ENCODE assay signal across 20 cellular contexts in the genomic region with DNA sequence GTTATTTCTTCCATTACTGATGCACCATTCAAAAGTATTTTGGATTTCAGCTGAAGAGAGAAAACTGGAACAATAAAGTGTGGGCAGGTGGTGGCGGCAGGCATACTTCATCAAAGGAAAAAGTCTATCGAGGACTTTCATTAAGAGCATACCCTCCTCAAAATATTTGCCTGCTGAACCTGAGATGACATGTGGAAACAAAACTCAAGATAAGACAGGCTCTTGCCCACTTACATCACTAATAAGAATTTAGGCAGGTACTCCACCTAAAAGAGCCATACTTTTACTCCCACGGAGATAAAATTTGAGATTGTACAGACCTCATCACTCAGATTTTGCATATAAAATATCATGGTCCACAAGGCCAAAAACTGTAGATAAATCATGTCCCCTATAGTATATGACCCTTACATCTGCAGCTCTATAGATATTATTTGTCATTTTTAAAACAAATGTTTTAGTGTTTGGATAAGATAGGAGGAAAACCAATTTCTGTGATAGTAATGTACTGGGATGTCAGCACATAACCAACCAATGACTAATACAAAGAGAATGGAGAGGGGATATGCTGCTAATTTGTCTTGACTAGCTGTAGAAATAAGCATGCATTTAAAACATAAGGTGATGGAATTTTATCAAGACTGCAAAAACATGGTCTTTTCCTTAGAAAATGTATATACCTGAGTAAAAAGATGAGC.
DNase-seq lines count a peak whose midpoint lies in the region; ATAC-seq and TF ChIP-seq lines count a peak whose summit lies in the region.
"Had no signal": no experiment of that assay in that cellular context is flagged by ENCODE, and none has a peak within 500 bp of the region (broad histone marks: within the 10 kb centered on the region; RNA-seq: fewer than 3 reads in every experiment).

No MANE protein-coding gene starts in this region.

- DNase-seq in HS-5 (ENCODE audit: low read depth) (peak; percentile 16), fibroblast of peridontal ligament (ENCODE audit: extremely low read depth) (peak; percentile 31), renal cortical epithelial cell (ENCODE audit: low read depth) (peak; percentile 33), NCI-H2029 (lab: John Stamatoyannopoulos, UW) (no peak), tibial artery (no peak)
- DNase-seq: activated CD4-positive, alpha-beta T cell treated with anti-CD3 and anti-CD28 coated beads for 48 hours; activated naive CD4-positive, alpha-beta T cell treated with anti-CD3 and anti-CD28 coated beads for 36 hours; activated T-cell treated with anti-CD3 and anti-CD28 coated beads, Interleukin-2, amount 50 U/mL, for 72 hours; Calu3; DND-41; H9; NCI-H1105; NCI-H446 treated with DMSO at 0.1 percent for 48 hours; sigmoid colon; stimulated activated CD4-positive, alpha-beta T cell treated with anti-CD3 and anti-CD28 coated beads, Interleukin-15, amount 100 ng/mL, for 24 hours; T-helper 17 cell; thyroid gland had no signal

- no peaks in the 10 kb centered on the region for H3K36me3 ChIP-seq in tibial artery
- H3K36me3 ChIP-seq: sigmoid colon, thyroid gland had no signal

- no peaks in the 10 kb centered on the region for H3K9me3 ChIP-seq in tibial artery
- H3K9me3 ChIP-seq: sigmoid colon, thyroid gland had no signal

- intact Hi-C loops in tibial artery (cut with DNase I; ENCODE audit: low total_unique reads), result no loop called here

- peak; percentile 55; the same call in 1 of the 3 replicates for ATAC-seq in SK-N-SH treated with all-trans-retinoic acid at 6 μM for 48 hours
- no peak for ATAC-seq in HG03108 (IDR thresholded peaks at IDR 0.05; ENCODE audit: unreplicated experiment)
- no peak for ATAC-seq in HG03457 (IDR thresholded peaks at IDR 0.05; ENCODE audit: unreplicated experiment)
- ATAC-seq: activated T-cell treated with anti-CD3 and anti-CD28 coated beads, Interleukin-2, amount 50 U/mL, for 72 hours; T-helper 17 cell had no signal

- TF ChIP-seq CTCF in tibial artery (IDR thresholded peaks at IDR 0.05), result no peak

- no peak overlapping the region for H3K4me3 ChIP-seq in tibial artery
- H3K4me3 ChIP-seq: sigmoid colon, thyroid gland had no signal

- H3K4me1 ChIP-seq in tibial artery, result peaks cover 0 to 14% (median 0%) of the 10 kb centered on the region in 4 donors
- H3K4me1 ChIP-seq: thyroid gland had no signal

- H3K27me3 ChIP-seq in tibial artery, result no peaks in the 10 kb centered on the region
- H3K27me3 ChIP-seq: sigmoid colon, thyroid gland had no signal

- no peak overlapping the region for H3K27ac ChIP-seq in tibial artery
- H3K27ac ChIP-seq: sigmoid colon, thyroid gland had no signal

TF ChIP-seq in SK-N-SH treated with all-trans-retinoic acid at 6 μM for 48 hours, 23 proteins besides CTCF, POLR2A, EP300 and RAD21:
- TF ChIP-seq ISL1 (CRISPR knock-in tag; IDR thresholded peaks at IDR 0.05) (peak; percentile 63), ZC3H10 (CRISPR knock-in tag; IDR thresholded peaks at IDR 0.05) (no peak)

Comparison
In these comparisons a context has a peak if more than half of its experiments do, and no peak if none do; other contexts are left out.
1. DNase-seq: peak in HS-5 (single experiment), fibroblast of peridontal ligament (single experiment) and renal cortical epithelial cell (single experiment); none in NCI-H2029 (single experiment) and tibial artery (0 of 2).